In genomic region chr6:123017313-123017712, GRCh38 we compare ENCODE assay signal across 15 cellular contexts. TPM values are rescaled to one million over a fixed set of nuclear protein-coding genes. Genes with fewer than 3 reads are reported as not detected.
DNase-seq lines count a peak whose midpoint lies in the region; ATAC-seq, FAIRE-seq and TF ChIP-seq lines count a peak whose summit lies in the region.
"Had no signal": no experiment of that assay in that cellular context is flagged by ENCODE, and none has a peak within 500 bp of the region (broad histone marks: within the 10 kb centered on the region; RNA-seq: fewer than 3 reads in every experiment).

No MANE protein-coding gene starts in this region.

- ATAC-seq in left lobe of liver: no peak
- ATAC-seq: CD8-positive, alpha-beta T cell; HCT116 had no signal

- DNase-seq in D721Med (ENCODE audit: insufficient read length, low spot score) (no peak), glutamatergic neuron (no peak), superior temporal gyrus (ENCODE audit: extremely low spot score) (peak; percentile 76), KG1 (lab: John Stamatoyannopoulos, UW) (no peak), left lobe of liver (ENCODE audit: low spot score) (no peak)
- no peak for DNase-seq in activated naive CD4-positive, alpha-beta T cell treated with anti-CD3 and anti-CD28 coated beads for 36 hours
- DNase-seq: CD8-positive, alpha-beta T cell; GM23248 had no signal

- peaks cover 34% of the 10 kb centered on the region for H3K36me3 Mint-ChIP-seq in brain
- H3K36me3 Mint-ChIP-seq in glutamatergic neuron (ENCODE audit: unreplicated experiment): no peaks in the 10 kb centered on the region
- no peaks in the 10 kb centered on the region for H3K36me3 Mint-ChIP-seq in activated naive CD4-positive, alpha-beta T cell treated with anti-CD3 and anti-CD28 coated beads for 36 hours (ENCODE audit: low read depth)
- H3K36me3 Mint-ChIP-seq: CD14-positive monocyte; CD8-positive, alpha-beta T cell had no signal

- FAIRE-seq in D721Med (lab: Jason Lieb, UNC): peak; percentile 21
- FAIRE-seq: H54 had no signal

- H3K27me3 Mint-ChIP-seq in brain (no peaks in the 10 kb centered on the region), glutamatergic neuron (ENCODE audit: unreplicated experiment) (no peaks in the 10 kb centered on the region)
- H3K27me3 Mint-ChIP-seq in activated naive CD4-positive, alpha-beta T cell treated with anti-CD3 and anti-CD28 coated beads for 36 hours (ENCODE audit: low read depth): no peaks in the 10 kb centered on the region

- CTCF ChIA-PET in activated naive CD4-positive, alpha-beta T cell treated with anti-CD3 and anti-CD28 coated beads for 36 hours (lab: Charles Lee): no interaction called here

- H3K4me3 Mint-ChIP-seq in brain (peak overlapping the region in 4 of 5 experiments; percentile 74 to 83 (median 80)), glutamatergic neuron (ENCODE audit: unreplicated experiment) (peak overlapping the region; percentile 61)
- H3K4me3 Mint-ChIP-seq in activated naive CD4-positive, alpha-beta T cell treated with anti-CD3 and anti-CD28 coated beads for 36 hours: no peak overlapping the region
- H3K4me3 Mint-ChIP-seq: CD14-positive monocyte; CD8-positive, alpha-beta T cell had no signal

- H3K9me3 Mint-ChIP-seq in brain (no peaks in the 10 kb centered on the region), glutamatergic neuron (ENCODE audit: unreplicated experiment) (peaks cover 2% of the 10 kb centered on the region)
- no peaks in the 10 kb centered on the region for H3K9me3 Mint-ChIP-seq in activated naive CD4-positive, alpha-beta T cell treated with anti-CD3 and anti-CD28 coated beads for 36 hours

- intact Hi-C loops in activated naive CD4-positive, alpha-beta T cell treated with anti-CD3 and anti-CD28 coated beads for 36 hours (cut with micrococcal nuclease): no loop called here

- TF ChIP-seq CTCF in D721Med (IDR thresholded peaks at IDR 0.05; ENCODE audit: insufficient read depth, missing control alignments) (no peak), brain (conservative IDR thresholded peaks at IDR 0.05) (no peak), glutamatergic neuron (IDR thresholded peaks at IDR 0.05; ENCODE audit: partially characterized antibody, unreplicated experiment) (no peak)

- peaks cover 62% of the 10 kb centered on the region for H3K4me1 Mint-ChIP-seq in brain
- H3K4me1 Mint-ChIP-seq in glutamatergic neuron (ENCODE audit: low read depth, unreplicated experiment): peaks cover 26% of the 10 kb centered on the region
- H3K4me1 Mint-ChIP-seq in activated naive CD4-positive, alpha-beta T cell treated with anti-CD3 and anti-CD28 coated beads for 36 hours (ENCODE audit: low read depth): no peaks in the 10 kb centered on the region
- H3K4me1 Mint-ChIP-seq: CD14-positive monocyte had no signal

- H3K27ac Mint-ChIP-seq in brain (peak overlapping the region; percentile 41 to 97 (median 95)), glutamatergic neuron (ENCODE audit: unreplicated experiment) (peak overlapping the region; percentile 91)
- H3K27ac Mint-ChIP-seq in activated naive CD4-positive, alpha-beta T cell treated with anti-CD3 and anti-CD28 coated beads for 36 hours: no peak overlapping the region
- H3K27ac Mint-ChIP-seq: CD14-positive monocyte; CD8-positive, alpha-beta T cell had no signal

RNA-seq across cellular contexts. Expression of gene CLVS2, which starts 21.3 kb away (rescaled TPM):
- polyA plus RNA-seq in brain (ENCODE audit: insufficient read depth, low read depth, low replicate concordance): 0.58 TPM
- total RNA-seq in glutamatergic neuron (ENCODE audit: unreplicated experiment) (18.6 TPM), left lobe of liver (not detected)
- not detected for total RNA-seq in activated naive CD4-positive, alpha-beta T cell treated with anti-CD3 and anti-CD28 coated beads for 36 hours
- total RNA-seq: A172; CD8-positive, alpha-beta T cell; GM23248 had no signal
- polyA plus RNA-seq: AG04450, BJ, CD14-positive monocyte, GM23248 had no signal

Comparison
In these comparisons a context has a peak if more than half of its experiments do, and no peak if none do; other contexts are left out.
1. RNA of gene CLVS2, which starts 21.3 kb away (total RNA-seq): 18.6 TPM in glutamatergic neuron (single experiment); not detected in activated naive CD4-positive, alpha-beta T cell treated with anti-CD3 and anti-CD28 coated beads for 36 hours and not detected in left lobe of liver (single experiment); every median in the first group is over 10 times any median in the second.